21 cellular contexts compared by ENCODE assay signal in the genomic region with DNA sequence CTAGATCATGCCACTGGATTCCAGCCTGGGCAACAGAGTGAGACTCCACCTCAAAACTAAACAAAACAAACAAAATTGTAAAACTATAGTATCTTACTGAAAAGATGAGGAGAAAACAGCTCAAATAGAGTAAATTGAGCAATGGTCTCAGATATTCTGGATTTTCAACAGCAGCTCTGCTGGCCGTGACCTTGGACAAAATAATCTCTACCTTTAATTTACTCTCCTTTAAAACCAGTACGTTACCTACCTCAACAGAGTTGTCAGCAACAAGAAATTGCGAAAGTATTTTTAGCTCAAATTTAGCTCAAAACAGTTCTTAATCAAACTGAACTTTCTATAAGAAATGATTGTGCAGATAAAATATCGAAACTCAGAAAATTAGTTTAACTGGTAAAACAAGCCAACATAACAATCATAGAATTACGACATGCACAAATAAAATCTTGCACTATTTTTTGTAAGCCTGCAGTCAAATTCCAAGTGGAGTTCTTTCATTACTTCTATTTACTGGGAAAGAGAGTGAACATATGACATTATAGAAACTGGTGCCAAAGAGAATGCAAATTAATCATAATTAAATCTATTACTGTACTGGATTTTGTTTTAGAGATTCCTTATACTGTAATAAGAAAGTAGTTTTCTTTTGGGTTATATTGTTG.
"Had no signal": no experiment of that assay in that cellular context is flagged by ENCODE, and none has a peak within 500 bp of the region (broad histone marks: within the 10 kb centered on the region; RNA-seq: fewer than 3 reads in every experiment).

No MANE protein-coding gene starts in this region.

- ATAC-seq: naive thymus-derived CD4-positive, alpha-beta T cell; sciatic nerve; stimulated activated effector memory CD8-positive, alpha-beta T cell treated with anti-CD3 and anti-CD28 coated beads, Interleukin-12 subunit alpha, Interleukin-12 subunit beta, amount 100 ng/mL, for 72 hours had no signal

- H3K4me3 ChIP-seq: dorsolateral prefrontal cortex, neural progenitor cell, smooth muscle cell, stomach, thyroid gland had no signal

- H3K9me3 ChIP-seq: stomach, thyroid gland had no signal

- H3K4me3 Mint-ChIP-seq: immature natural killer cell; naive thymus-derived CD4-positive, alpha-beta T cell; nephron; neural progenitor cell; stimulated activated effector memory CD8-positive, alpha-beta T cell treated with anti-CD3 and anti-CD28 coated beads, Interleukin-12 subunit alpha, Interleukin-12 subunit beta, amount 100 ng/mL, for 72 hours; type B pancreatic cell had no signal

- H3K4me1 Mint-ChIP-seq: neural progenitor cell had no signal

- H3K27ac Mint-ChIP-seq: nephron, neural progenitor cell, progenitor cell of endocrine pancreas, type B pancreatic cell had no signal

- H3K27me3 ChIP-seq: dorsolateral prefrontal cortex, neural progenitor cell, stomach, thyroid gland had no signal

- DNase-seq: dorsolateral prefrontal cortex; effector CD4-positive, alpha-beta T cell; hypothalamus; immature natural killer cell; mesenchymal stem cell; midbrain; naive thymus-derived CD4-positive, alpha-beta T cell; stimulated activated CD4-positive, alpha-beta T cell treated with anti-CD3 and anti-CD28 coated beads, Interleukin-12 subunit alpha, Interleukin-12 subunit beta, amount 100 ng/mL, for 4 hours; stimulated activated CD4-positive, alpha-beta T cell treated with anti-CD3 and anti-CD28 coated beads, Interleukin-1b, Interleukin-23, amount 100 ng/mL, for 48 hours; stimulated activated CD4-positive, alpha-beta T cell treated with anti-CD3 and anti-CD28 coated beads, Interleukin-4, amount 100 ng/mL, for 1 hour; stimulated activated naive CD4-positive, alpha-beta T cell treated with Interleukin-2 at 50 U/mL for 16 hours; stomach; thyroid gland had no signal

- H3K9me3 Mint-ChIP-seq: immature natural killer cell; nephron; neural progenitor cell; stimulated activated effector memory CD8-positive, alpha-beta T cell treated with anti-CD3 and anti-CD28 coated beads, Interleukin-12 subunit alpha, Interleukin-12 subunit beta, amount 100 ng/mL, for 72 hours; type B pancreatic cell had no signal

- H3K27me3 Mint-ChIP-seq: naive thymus-derived CD4-positive, alpha-beta T cell; progenitor cell of endocrine pancreas; type B pancreatic cell had no signal

- H3K27ac ChIP-seq: dorsolateral prefrontal cortex, neural progenitor cell, parathyroid adenoma, stomach, thyroid gland had no signal
